Comparison of ENCODE assay signal across 8 cellular contexts in the genomic region with DNA sequence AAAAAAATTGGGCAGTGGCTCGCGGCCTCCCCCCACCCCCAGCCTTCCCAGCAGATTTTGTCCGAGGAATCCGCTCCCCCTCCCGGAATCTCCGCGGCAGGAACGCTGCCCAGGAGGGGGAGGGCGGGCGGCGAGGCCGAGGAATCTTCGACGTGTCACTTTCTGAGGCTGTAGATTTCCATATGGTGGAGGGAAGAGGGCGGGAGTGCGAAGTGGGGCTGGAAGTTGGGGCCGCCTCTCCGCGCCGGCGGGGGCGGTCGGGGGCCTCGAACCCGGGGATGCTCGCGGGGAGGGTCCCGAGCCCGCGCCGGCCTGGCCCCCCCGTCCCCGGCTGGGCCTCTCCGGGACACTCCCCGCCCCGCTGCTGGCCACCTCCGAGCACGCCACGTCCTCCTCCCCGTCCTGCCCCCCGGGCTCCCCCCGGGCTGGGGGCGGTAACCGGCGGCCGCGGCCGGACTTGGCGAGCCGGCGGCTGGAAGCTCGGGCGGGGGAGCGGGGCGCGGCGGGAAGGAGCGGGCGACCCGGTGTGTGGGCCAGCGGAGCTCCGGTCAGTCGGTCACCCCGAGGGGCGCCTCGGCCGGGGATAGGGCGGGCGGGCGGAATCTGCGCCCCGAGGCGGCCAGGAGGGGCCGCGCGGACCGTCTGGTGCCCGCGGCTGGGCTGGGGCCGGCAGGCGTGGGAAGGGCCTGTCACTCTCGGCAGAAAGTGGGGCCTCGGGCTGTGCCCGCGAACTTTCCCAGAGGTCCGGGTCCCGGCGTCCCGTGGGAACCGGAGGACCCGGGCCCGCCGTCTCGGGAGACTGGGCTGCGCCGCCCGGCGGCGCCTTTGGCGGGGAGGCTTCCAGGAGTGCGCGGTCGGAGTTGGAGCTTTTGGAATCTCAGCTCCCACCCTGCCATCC. TPM values are rescaled to one million over a fixed set of nuclear protein-coding genes. Genes with fewer than 3 reads are reported as not detected.
DNase-seq lines count a peak whose midpoint lies in the region; ATAC-seq and TF ChIP-seq lines count a peak whose summit lies in the region.

No MANE protein-coding gene starts in this region.

- peak; percentile 33 for ATAC-seq in HG03039 (IDR thresholded peaks at IDR 0.05; ENCODE audit: unreplicated experiment)

- intact Hi-C loops in esophagus muscularis mucosa (cut with DNase I) (loop anchor here (10.0 kb wide), 1 partner anchor 164 kb away; no protein-coding TSS in a partner anchor), stomach (cut with DNase I; ENCODE audit: low total_unique reads) (no loop called here)

- H3K36me3 ChIP-seq in esophagus muscularis mucosa (no peaks in the 10 kb centered on the region), mucosa of stomach (ENCODE audit: control insufficient read depth, insufficient read depth, low read length) (no peaks in the 10 kb centered on the region), stomach (no peaks in the 10 kb centered on the region)

- H3K9me3 ChIP-seq in esophagus muscularis mucosa (no peaks in the 10 kb centered on the region), mucosa of stomach (ENCODE audit: control insufficient read depth, low read length) (no peaks in the 10 kb centered on the region), stomach (no peaks in the 10 kb centered on the region)

- TF ChIP-seq CTCF in esophagus muscularis mucosa (IDR thresholded peaks at IDR 0.05) (peak; percentile 19 to 30 (median 29)), stomach (IDR thresholded peaks at IDR 0.05) (peak in 2 of 7 experiments; percentile 11 to 18)

- H3K27me3 ChIP-seq in esophagus muscularis mucosa (no peaks in the 10 kb centered on the region), mucosa of stomach (ENCODE audit: control insufficient read depth, insufficient read depth, low read length) (no peaks in the 10 kb centered on the region), stomach (no peaks in the 10 kb centered on the region)

- peak; percentile 44 for TF ChIP-seq POLR2A in esophagus muscularis mucosa (IDR thresholded peaks at IDR 0.05; ENCODE audit: low read depth)
- no peak for TF ChIP-seq POLR2A in stomach (IDR thresholded peaks at IDR 0.05)

- peak overlapping the region; percentile 96 to 100 (median 98) for H3K27ac ChIP-seq in esophagus muscularis mucosa (replicated peaks in 1 of 4)
- H3K27ac ChIP-seq in stomach = peak overlapping the region; percentile 97 to 100 (median 99)

- peak overlapping the region; percentile 82 to 99 (median 98) for H3K4me3 ChIP-seq in esophagus muscularis mucosa
- peak overlapping the region; percentile 69 for H3K4me3 ChIP-seq in mucosa of stomach (ENCODE audit: low read length)
- H3K4me3 ChIP-seq in stomach = peak overlapping the region; percentile 76 to 99 (median 95)

- 0% methylated on average over 19 of the region's 103 CpGs for WGBS in esophagus muscularis mucosa
- 0 to 1% (median 1%) methylated on average over 18 to 102 of the region's 103 CpGs for WGBS in stomach, 5 donors

- H3K9ac ChIP-seq in mucosa of stomach (ENCODE audit: low read length) = peak overlapping the region; percentile 96

- H3K4me1 ChIP-seq in esophagus muscularis mucosa (peaks cover 34 to 50% (median 47%) of the 10 kb centered on the region in 4 donors), mucosa of stomach (ENCODE audit: control insufficient read depth, insufficient read depth, low read length) (peaks cover 28% of the 10 kb centered on the region), stomach (peaks cover 13 to 49% (median 35%) of the 10 kb centered on the region in 4 donors)

- DNase-seq in activated CD8-positive, alpha-beta memory T cell treated with anti-CD3 and anti-CD28 coated beads for 48 hours (ENCODE audit: low read depth in 2 of 3, low spot score in 2 of 3) = peak; percentile 5 to 24 (median 10)
- no peak for DNase-seq in activated CD8-positive, alpha-beta memory T cell treated with anti-CD3 and anti-CD28 coated beads for 24 hours
- DNase-seq in NCI-H69 (lab: John Stamatoyannopoulos, UW) = peak; percentile 88
- DNase-seq in activated T-helper 1 cell treated with Interleukin-2 at 50 U/mL for 16 hours (ENCODE audit: low read depth) = peak; percentile 20
- DNase-seq in esophagus muscularis mucosa (ENCODE audit: extremely low spot score) = no peak
- DNase-seq in stomach = peak; percentile 87

- TF ChIP-seq EP300 in esophagus muscularis mucosa (IDR thresholded peaks at IDR 0.05) = peak; percentile 28
- TF ChIP-seq EP300 in stomach (IDR thresholded peaks at IDR 0.05) = no peak

RNA-seq across cellular contexts. Expression of gene FNDC3B, which starts 0.9 kb away (rescaled TPM):
- total RNA-seq in esophagus muscularis mucosa (10 to 100 TPM; 59.8 to 72.6 (median 65.6) TPM), stomach (100 to 1,000 TPM in 2 of 5 donors, 10 to 100 TPM in 3; 44.9 to 229 (median 75.3) TPM)
- polyA plus RNA-seq in stomach = 10 to 100 TPM in 2 of 3 donors, 1 to 10 TPM in 1; 6.0 to 21.2 (median 16.5) TPM

Comparison
In these comparisons a context has a peak if more than half of its experiments do, and no peak if none do; other contexts are left out.
1. DNase-seq: peak in activated CD8-positive, alpha-beta memory T cell treated with anti-CD3 and anti-CD28 coated beads for 48 hours (3 of 3), NCI-H69 (single experiment), activated T-helper 1 cell treated with Interleukin-2 at 50 U/mL for 16 hours (single experiment) and stomach (single experiment); none in activated CD8-positive, alpha-beta memory T cell treated with anti-CD3 and anti-CD28 coated beads for 24 hours (single experiment) and esophagus muscularis mucosa (single experiment).
2. Peak in every context shown above with its lines, with median percentiles within 50 percentile points of each other: H3K4me3 ChIP-seq.